7 cellular contexts compared by ENCODE assay signal in the genomic region with DNA sequence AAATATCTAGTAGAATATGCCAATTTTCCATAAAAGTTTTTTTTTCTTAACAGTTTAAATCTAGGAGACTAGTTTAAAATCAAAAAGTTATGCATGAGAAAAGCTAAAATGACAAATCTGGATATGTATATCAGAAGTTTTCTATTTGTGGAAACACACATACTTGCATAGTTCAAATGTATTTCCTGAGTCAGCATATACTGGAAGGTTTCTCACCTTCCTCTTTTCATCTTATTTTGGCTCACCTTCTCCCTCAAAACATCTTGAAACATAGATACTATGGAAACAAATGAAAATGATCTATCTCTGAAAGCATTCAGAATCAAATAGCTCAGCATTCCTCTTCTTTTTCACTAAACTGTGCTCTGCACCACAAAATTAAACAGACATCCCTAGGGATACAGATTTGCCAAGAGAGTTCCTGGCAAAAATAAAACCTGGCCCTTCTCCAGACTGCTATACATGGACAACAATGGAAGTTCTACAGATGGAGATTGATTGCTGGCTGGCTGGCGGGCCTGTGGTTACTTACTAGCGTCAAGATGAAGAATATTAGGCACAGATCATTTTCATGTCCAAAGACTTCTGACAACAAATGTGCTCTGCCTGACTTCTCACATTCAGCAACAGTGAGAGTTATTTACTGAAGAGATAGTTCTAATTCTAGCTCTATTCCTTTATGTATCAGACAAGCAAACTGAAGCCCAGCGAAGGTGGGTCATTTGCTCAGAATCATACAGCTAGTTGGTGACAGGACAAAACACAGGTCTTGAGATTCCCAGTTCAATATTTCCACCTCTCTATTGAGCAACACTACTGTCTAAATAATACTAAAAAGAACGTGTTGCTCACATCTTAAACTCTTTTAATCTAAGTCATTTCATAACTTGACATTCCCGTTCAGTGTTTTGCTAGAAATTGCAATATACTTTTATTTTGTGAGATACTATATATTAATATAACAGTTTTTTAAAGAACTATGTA.
DNase-seq lines count a peak whose midpoint lies in the region; ATAC-seq, FAIRE-seq and TF ChIP-seq lines count a peak whose summit lies in the region.

No MANE protein-coding gene starts in this region.

- POLR2A ChIA-PET in RWPE1 (lab: Yijun Ruan, JAX; ENCODE audit: low non-redundant PET), result no interaction called here

- no peak for ATAC-seq in effector memory CD8-positive, alpha-beta T cell (replicated peaks)

- no peaks in the 10 kb centered on the region for H3K27me3 Mint-ChIP-seq in effector memory CD8-positive, alpha-beta T cell

- no peak overlapping the region for H3K4me3 Mint-ChIP-seq in effector memory CD8-positive, alpha-beta T cell

- H3K27ac Mint-ChIP-seq in effector memory CD8-positive, alpha-beta T cell, result no peak overlapping the region

- CTCF ChIA-PET in RWPE1 (lab: Yijun Ruan, JAX), result no interaction called here

- no peaks in the 10 kb centered on the region for H3K9me3 Mint-ChIP-seq in effector memory CD8-positive, alpha-beta T cell

- TF ChIP-seq CTCF in RWPE1 (conservative IDR thresholded peaks at IDR 0.05; ENCODE audit: low read depth), result no peak

- no peak overlapping the region for H3K27ac ChIP-seq in RWPE1

- no peaks in the 10 kb centered on the region for H3K36me3 Mint-ChIP-seq in effector memory CD8-positive, alpha-beta T cell (ENCODE audit: insufficient read depth)

- peaks cover 15 to 19% of the 10 kb centered on the region in 2 donors for H3K4me1 Mint-ChIP-seq in effector memory CD8-positive, alpha-beta T cell (ENCODE audit: low read depth in 2 of 2)

- DNase-seq in NCI-H1105 (lab: John Stamatoyannopoulos, UW), result peak; percentile 72
- DNase-seq in amniotic epithelial cell (ENCODE audit: low read depth), result peak; percentile 93
- peak; percentile 77 for DNase-seq in inferior parietal cortex (ENCODE audit: extremely low spot score)
- DNase-seq in urothelium cell line (ENCODE audit: low spot score), result peak; percentile 54
- no peak for DNase-seq in RWPE1 (ENCODE audit: low spot score)
- no peak for DNase-seq in effector memory CD8-positive, alpha-beta T cell
- no peak for DNase-seq in activated CD4-positive, alpha-beta T cell treated with anti-CD3 and anti-CD28 coated beads for 4 hours

- FAIRE-seq in urothelium cell line (lab: Jason Lieb, UNC), result no peak

Comparison
In these comparisons a context has a peak if more than half of its experiments do, and no peak if none do; other contexts are left out.
1. DNase-seq: peak in NCI-H1105 (single experiment), amniotic epithelial cell (single experiment), inferior parietal cortex (single experiment) and urothelium cell line (single experiment); none in RWPE1 (single experiment), effector memory CD8-positive, alpha-beta T cell (0 of 3) and activated CD4-positive, alpha-beta T cell treated with anti-CD3 and anti-CD28 coated beads for 4 hours (0 of 2).